In genomic region chr13:110664673-110665072, GRCh38 we compare ENCODE assay signal across 25 cellular contexts.
"Had no signal": no experiment of that assay in that cellular context is flagged by ENCODE, and none has a peak within 500 bp of the region (broad histone marks: within the 10 kb centered on the region; RNA-seq: fewer than 3 reads in every experiment).

No MANE protein-coding gene starts in this region.

- H3K27me3 Mint-ChIP-seq: activated naive CD8-positive, alpha-beta T cell treated with anti-CD3 and anti-CD28 coated beads for 36 hours; central memory CD8-positive, alpha-beta T cell; T-helper 17 cell; type B pancreatic cell had no signal

- H3K9me3 Mint-ChIP-seq: central memory CD8-positive, alpha-beta T cell had no signal

- H3K4me1 Mint-ChIP-seq: T-helper 17 cell had no signal

- DNase-seq: activated CD4-positive, alpha-beta T cell treated with anti-CD3 and anti-CD28 coated beads for 4 hours; activated CD4-positive, alpha-beta T cell treated with anti-CD3 and anti-CD28 coated beads, Interleukin-2, amount 50 U/mL, for 48 hours; activated CD4-positive, CD25-positive, alpha-beta regulatory T cell; activated naive CD4-positive, alpha-beta T cell treated with Interleukin-2 at 50 U/mL for 16 hours; activated naive CD8-positive, alpha-beta T cell treated with anti-CD3 and anti-CD28 coated beads for 36 hours; activated T-cell treated with anti-CD3 and anti-CD28 coated beads, Interleukin-2, amount 50 U/mL, for 48 hours; erythroblast; foreskin keratinocyte; hippocampal formation; kidney glomerular epithelial cell; left ventricle myocardium inferior; mammary epithelial cell; mucosa of descending colon; psoas muscle; stimulated activated CD4-positive, alpha-beta T cell treated with anti-CD3 and anti-CD28 coated beads, Interleukin-12 subunit alpha, Interleukin-12 subunit beta, amount 100 ng/mL, for 4 hours; stimulated activated CD4-positive, alpha-beta T cell treated with anti-CD3 and anti-CD28 coated beads, Interleukin-4, amount 100 ng/mL, for 4 hours; SW 1271; T-helper 17 cell; testis had no signal

- H3K9me3 ChIP-seq: pancreas, psoas muscle, testis had no signal

- H3K4me3 ChIP-seq: coronary artery, left ventricle myocardium inferior, mucosa of descending colon, pancreas, psoas muscle, right atrium auricular region, SK-N-MC, testis had no signal

- H3K27ac ChIP-seq: coronary artery, foreskin keratinocyte, left ventricle myocardium inferior, pancreas, psoas muscle, right atrium auricular region, SK-N-MC, testis had no signal

- H3K4me1 ChIP-seq: foreskin keratinocyte, left ventricle myocardium inferior, pancreas, psoas muscle, right atrium auricular region, testis had no signal

- H3K27ac Mint-ChIP-seq: type B pancreatic cell had no signal

- ATAC-seq: foreskin keratinocyte, pancreas, psoas muscle, T-helper 17 cell had no signal

- H3K4me3 Mint-ChIP-seq: activated naive CD8-positive, alpha-beta T cell treated with anti-CD3 and anti-CD28 coated beads for 36 hours; central memory CD8-positive, alpha-beta T cell; T-helper 17 cell; type B pancreatic cell had no signal

- H3K27me3 ChIP-seq: foreskin keratinocyte, pancreas, right atrium auricular region, testis had no signal
